ENCODE assay signal across 29 cellular contexts in genomic region chr18:36073676-36074075, GRCh38.
"Had no signal": no experiment of that assay in that cellular context is flagged by ENCODE, and none has a peak within 500 bp of the region (broad histone marks: within the 10 kb centered on the region; RNA-seq: fewer than 3 reads in every experiment).

No MANE protein-coding gene starts in this region.

- H3K4me2 ChIP-seq: PC-9 had no signal

- H3K27ac ChIP-seq: brain microvascular endothelial cell, PC-9, RWPE1, VCaP had no signal

- H2AFZ ChIP-seq: PC-9 had no signal

- H3K27me3 ChIP-seq: brain microvascular endothelial cell had no signal

- H3K36me3 ChIP-seq: brain microvascular endothelial cell had no signal

- H3K4me3 ChIP-seq: PC-9 had no signal

- FAIRE-seq: RCC 7860 had no signal

- DNase-seq: activated B cell treated with CpG ODN at 0.5 μM for 24 hours; activated CD4-positive, alpha-beta memory T cell treated with anti-CD3 and anti-CD28 coated beads for 36 hours; activated CD4-positive, alpha-beta T cell treated with anti-CD3 and anti-CD28 coated beads for 4 hours; activated CD4-positive, alpha-beta T cell treated with anti-CD3 and anti-CD28 coated beads, Interleukin-2, amount 50 U/mL, for 1 hour; activated CD4-positive, CD25-positive, alpha-beta regulatory T cell treated with anti-CD3 and anti-CD28 coated beads, Interleukin-2, amount 50 U/mL, for 72 hours; activated CD8-positive, alpha-beta memory T cell treated with anti-CD3 and anti-CD28 coated beads, Interleukin-2, amount 50 U/mL, for 4 hours; activated gamma-delta T cell treated with Interleukin-2 at 50 U/mL for 16 hours; activated naive CD4-positive, alpha-beta T cell treated with anti-CD3 and anti-CD28 coated beads, Interleukin-2, amount 10 ng/mL, durations not matched to agents 7 days and 5 days; activated naive CD8-positive, alpha-beta T cell treated with anti-CD3 and anti-CD28 coated beads, Interleukin-2, amount 50 U/mL, for 24 hours; activated T-cell treated with anti-CD3 and anti-CD28 coated beads for 4 hours; activated T-cell treated with anti-CD3 and anti-CD28 coated beads, Interleukin-2, amount 50 U/mL, for 4 hours; amniotic stem cell; aorta; brain microvascular endothelial cell; central memory CD4-positive, alpha-beta T cell; NCI-H1092 treated with DMSO at 0.1 percent for 48 hours; NCI-H1694 treated with DMSO at 0.1 percent for 48 hours; NCI-H2029; NCI-H2171 treated with DMSO at 0.1 percent for 48 hours; NCI-H510A; PC-9; SIG-M5; T-cell; T-helper 17 cell had no signal

- ATAC-seq: activated naive CD8-positive, alpha-beta T cell treated with anti-CD3 and anti-CD28 coated beads, Interleukin-2, amount 50 U/mL, for 24 hours; activated T-cell treated with anti-CD3 and anti-CD28 coated beads, Interleukin-2, amount 50 U/mL, for 4 hours; Right ventricle myocardium inferior; SK-N-SH treated with all-trans-retinoic acid at 6 μM for 48 hours; T-cell; T-helper 17 cell had no signal
